In genomic region chr1:54850737-54851136, GRCh38 we compare ENCODE assay signal across 10 cellular contexts. TPM values are rescaled to one million over a fixed set of nuclear protein-coding genes. Genes with fewer than 3 reads are reported as not detected.
DNase-seq lines count a peak whose midpoint lies in the region; ATAC-seq, FAIRE-seq and TF ChIP-seq lines count a peak whose summit lies in the region.
"Had no signal": no experiment of that assay in that cellular context is flagged by ENCODE, and none has a peak within 500 bp of the region (broad histone marks: within the 10 kb centered on the region; RNA-seq: fewer than 3 reads in every experiment).

No MANE protein-coding gene starts in this region.

- H3K4me3 ChIP-seq in BJ (ENCODE audit: low read depth, low read length) (no peak overlapping the region), epithelial cell of proximal tubule (ENCODE audit: low read depth, low read length) (no peak overlapping the region), spleen (no peak overlapping the region)

- no peak overlapping the region for H3K4me3 Mint-ChIP-seq in stimulated activated naive CD8-positive, alpha-beta T cell treated with anti-CD3 and anti-CD28 coated beads, Interleukin-15, amount 100 ng/mL, for 72 hours

- no peak overlapping the region for H3K27ac ChIP-seq in spleen

- no peak for TF ChIP-seq POLR2A in spleen (IDR thresholded peaks at IDR 0.05)

- H3K27ac Mint-ChIP-seq in stimulated activated naive CD8-positive, alpha-beta T cell treated with anti-CD3 and anti-CD28 coated beads, Interleukin-15, amount 100 ng/mL, for 72 hours, result no peak overlapping the region
- H3K27ac Mint-ChIP-seq: activated T-helper 2 cell treated with anti-CD3 and anti-CD28 coated beads, Interferon-gamma antibody, Interleukin-2, Interleukin-4, amounts not matched to agents 10 μg/mL and 5 μg/mL and 100 μg/mL, durations not matched to agents 14 hours and 24 hours and 36 hours had no signal

- peak; percentile 72 for ATAC-seq in omental fat pad (ENCODE audit: low FRiP score)
- ATAC-seq in stimulated activated naive CD8-positive, alpha-beta T cell treated with anti-CD3 and anti-CD28 coated beads, Interleukin-15, amount 100 ng/mL, for 72 hours, result no peak

- no peak for FAIRE-seq in D721Med (lab: Jason Lieb, UNC)

- H3K4me1 ChIP-seq in spleen, result no peaks in the 10 kb centered on the region

- 77 to 93% (median 85%) methylated on average over 9 of the region's 9 CpGs for WGBS in spleen, 5 donors

- no peaks in the 10 kb centered on the region for H3K9me3 ChIP-seq in spleen

- no peaks in the 10 kb centered on the region for H3K27me3 Mint-ChIP-seq in stimulated activated naive CD8-positive, alpha-beta T cell treated with anti-CD3 and anti-CD28 coated beads, Interleukin-15, amount 100 ng/mL, for 72 hours

- H3K4me1 Mint-ChIP-seq in stimulated activated naive CD8-positive, alpha-beta T cell treated with anti-CD3 and anti-CD28 coated beads, Interleukin-15, amount 100 ng/mL, for 72 hours, result no peaks in the 10 kb centered on the region

- H3K27me3 ChIP-seq in BJ (ENCODE audit: control insufficient read depth, insufficient read depth, low read length), result no peaks in the 10 kb centered on the region
- no peaks in the 10 kb centered on the region for H3K27me3 ChIP-seq in spleen (replicated peaks in 1 of 7)

- no peaks in the 10 kb centered on the region for H3K9me3 Mint-ChIP-seq in stimulated activated naive CD8-positive, alpha-beta T cell treated with anti-CD3 and anti-CD28 coated beads, Interleukin-15, amount 100 ng/mL, for 72 hours
- H3K9me3 Mint-ChIP-seq: activated T-helper 2 cell treated with anti-CD3 and anti-CD28 coated beads, Interferon-gamma antibody, Interleukin-2, Interleukin-4, amounts not matched to agents 10 μg/mL and 5 μg/mL and 100 μg/mL, durations not matched to agents 14 hours and 24 hours and 36 hours had no signal

- H3K36me3 ChIP-seq in BJ (ENCODE audit: control insufficient read depth, insufficient read depth, low read length), result peaks cover 19% of the 10 kb centered on the region
- peaks cover 0 to 88% (median 48%) of the 10 kb centered on the region in 6 donors for H3K36me3 ChIP-seq in spleen

- TF ChIP-seq CTCF in BJ (IDR thresholded peaks at IDR 0.05; ENCODE audit: insufficient read depth, low read depth, low read length), result no peak
- no peak for TF ChIP-seq CTCF in epithelial cell of proximal tubule (conservative IDR thresholded peaks at IDR 0.05; ENCODE audit: low read depth, low read length)
- no peak for TF ChIP-seq CTCF in omental fat pad (IDR thresholded peaks at IDR 0.05)
- no peak for TF ChIP-seq CTCF in D721Med (IDR thresholded peaks at IDR 0.05; ENCODE audit: insufficient read depth, missing control alignments)
- TF ChIP-seq CTCF in spleen (IDR thresholded peaks at IDR 0.05 in 8 of 11, conservative IDR thresholded peaks at IDR 0.05 in 3 of 11), result no peak

- POLR2A ChIA-PET in BJ (lab: Charles Lee), result no interaction called here

- CTCF ChIA-PET in BJ (lab: Yijun Ruan, JAX), result interaction anchor here (0.7 to 2.1 kb wide), 6 partner anchors 8 to 343 kb away, joined by 3 to 6 read pairs (median 4); no protein-coding TSS in a partner anchor

- intact Hi-C loops in spleen (cut with DNase I; ENCODE audit: low total_unique reads), result no loop called here

- DNase-seq in BJ (ENCODE audit: low read depth), result peak; percentile 82
- DNase-seq in NCI-H226, result peak; percentile 79
- DNase-seq in epithelial cell of proximal tubule (ENCODE audit: low read depth), result peak; percentile 92
- no peak for DNase-seq in omental fat pad (ENCODE audit: low spot score)
- no peak for DNase-seq in stimulated activated naive CD8-positive, alpha-beta T cell treated with anti-CD3 and anti-CD28 coated beads, Interleukin-15, amount 100 ng/mL, for 72 hours
- no peak for DNase-seq in D721Med (ENCODE audit: insufficient read length, low spot score)
- no peak for DNase-seq in spleen
- DNase-seq in T-helper 2 cell, result no peak
- DNase-seq: NCI-H2227 treated with DMSO at 0.1 percent for 48 hours had no signal

RNA-seq across cellular contexts. Expression of gene DHCR24, which starts 36.3 kb away (rescaled TPM):
- 43.3 and 75.0 TPM in 2 replicates for polyA plus RNA-seq in BJ (2011; rRNA removed)
- 108 and 112 TPM in 2 replicates for polyA minus RNA-seq in BJ (2011; rRNA and poly(A)+ RNA removed)
- total RNA-seq in epithelial cell of proximal tubule, result 258 and 494 TPM in 2 replicates
- total RNA-seq in omental fat pad, result 100 to 1,000 TPM in 2 of 4 donors, 10 to 100 TPM in 2; 64.9 to 181 (median 125) TPM
- 100 to 1,000 TPM; 112 to 370 (median 284) TPM for total RNA-seq in spleen
- polyA plus RNA-seq in spleen, result 10 to 100 TPM in 1 of 3 donors, 1 to 10 TPM in 2; 7.0 to 29.7 (median 9.1) TPM

RNA-seq across cellular contexts. Expression of gene TTC22, which starts 49.6 kb away (rescaled TPM):
- polyA plus RNA-seq in BJ (2011; rRNA removed) (not detected in 2 replicates), spleen (1 to 10 TPM in 2 of 3 donors, under 1 TPM in 1; 0.73 to 1.9 (median 1.1) TPM)
- not detected in 2 replicates for polyA minus RNA-seq in BJ (2011; rRNA and poly(A)+ RNA removed)
- total RNA-seq in epithelial cell of proximal tubule (1.9 and 4.3 TPM in 2 replicates), omental fat pad (1 to 10 TPM in 2 of 4 donors, under 1 TPM in 1, not detected in 1; 0.88 to 1.7 (median 1.1) TPM), spleen (1 to 10 TPM; 2.7 to 6.4 (median 3.7) TPM)

Comparison
In these comparisons a context has a peak if more than half of its experiments do, and no peak if none do; other contexts are left out.
1. DNase-seq: peak in BJ (single experiment), NCI-H226 (single experiment) and epithelial cell of proximal tubule (single experiment); none in omental fat pad (single experiment), stimulated activated naive CD8-positive, alpha-beta T cell treated with anti-CD3 and anti-CD28 coated beads, Interleukin-15, amount 100 ng/mL, for 72 hours (0 of 2), D721Med (single experiment), spleen (single experiment) and T-helper 2 cell (0 of 5).